ENCODE assay signal across 20 cellular contexts in the genomic region with DNA sequence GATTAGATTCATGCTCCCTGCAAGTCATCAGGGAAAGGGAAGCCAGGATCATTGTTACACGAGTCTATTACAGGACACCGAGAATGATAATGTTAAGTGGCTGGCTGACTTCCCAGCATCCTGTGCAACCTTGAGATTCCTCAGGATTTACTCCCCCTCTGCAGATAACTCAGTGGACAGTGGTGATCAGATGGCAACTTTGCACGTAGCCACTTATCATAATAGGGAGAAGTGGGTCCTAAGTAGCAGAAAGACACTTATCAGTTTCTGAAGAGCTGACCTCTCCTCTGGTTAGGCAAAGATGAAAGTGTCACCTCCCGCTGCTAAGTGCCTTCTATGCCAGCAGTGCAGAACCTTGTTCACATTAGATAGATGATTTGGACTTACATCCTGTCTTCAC. TPM values are rescaled to one million over a fixed set of nuclear protein-coding genes. Genes with fewer than 3 reads are reported as not detected.
DNase-seq lines count a peak whose midpoint lies in the region; ATAC-seq and TF ChIP-seq lines count a peak whose summit lies in the region.
"Had no signal": no experiment of that assay in that cellular context is flagged by ENCODE, and none has a peak within 500 bp of the region (broad histone marks: within the 10 kb centered on the region; RNA-seq: fewer than 3 reads in every experiment).

No MANE protein-coding gene starts in this region.

- CTCF ChIA-PET in activated CD8-positive, alpha-beta T cell treated with anti-CD3 and anti-CD28 coated beads, Interleukin-2, amount 10 ng/mL, durations not matched to agents 7 days and 5 days (lab: Charles Lee): no interaction called here

- no peak overlapping the region for H3K27ac ChIP-seq in heart right ventricle
- H3K27ac ChIP-seq: BLaER1 treated with 17β-estradiol and CSF1 and Interleukin-3, amounts not matched to agents 10 nM and 100 nM; KMS-11; RWPE1 had no signal

- no peaks in the 10 kb centered on the region for H3K36me3 Mint-ChIP-seq in CD14-positive monocyte
- H3K36me3 Mint-ChIP-seq in activated CD8-positive, alpha-beta T cell treated with anti-CD3 and anti-CD28 coated beads, Interleukin-2, amount 10 ng/mL, durations not matched to agents 7 days and 5 days (ENCODE audit: low read depth): no peaks in the 10 kb centered on the region

- H3K27ac Mint-ChIP-seq in CD14-positive monocyte: no peak overlapping the region
- no peak overlapping the region for H3K27ac Mint-ChIP-seq in activated CD8-positive, alpha-beta T cell treated with anti-CD3 and anti-CD28 coated beads, Interleukin-2, amount 10 ng/mL, durations not matched to agents 7 days and 5 days

- peaks cover 0 to 5% (median 0%) of the 10 kb centered on the region in 3 donors for H3K27me3 Mint-ChIP-seq in CD14-positive monocyte (ENCODE audit: low read depth in 3 of 3)
- no peaks in the 10 kb centered on the region for H3K27me3 Mint-ChIP-seq in activated CD8-positive, alpha-beta T cell treated with anti-CD3 and anti-CD28 coated beads, Interleukin-2, amount 10 ng/mL, durations not matched to agents 7 days and 5 days (ENCODE audit: low read depth)

- intact Hi-C loops in heart right ventricle (cut with DNase I) (no loop called here), CD14-positive monocyte (cut with micrococcal nuclease) (no loop called here)

- no peaks in the 10 kb centered on the region for H3K9me3 ChIP-seq in heart right ventricle

- H3K4me1 ChIP-seq in heart right ventricle: peaks cover 0 to 6% (median 0%) of the 10 kb centered on the region in 9 donors
- H3K4me1 ChIP-seq: BLaER1 treated with 17β-estradiol and CSF1 and Interleukin-3, amounts not matched to agents 10 nM and 100 nM had no signal

- peaks cover 0 to 9% (median 4%) of the 10 kb centered on the region in 7 donors for H3K9me3 Mint-ChIP-seq in CD14-positive monocyte
- no peaks in the 10 kb centered on the region for H3K9me3 Mint-ChIP-seq in activated CD8-positive, alpha-beta T cell treated with anti-CD3 and anti-CD28 coated beads, Interleukin-2, amount 10 ng/mL, durations not matched to agents 7 days and 5 days (ENCODE audit: insufficient read depth)

- POLR2A ChIA-PET in activated CD8-positive, alpha-beta T cell treated with anti-CD3 and anti-CD28 coated beads, Interleukin-2, amount 10 ng/mL, durations not matched to agents 7 days and 5 days (lab: Charles Lee): no interaction called here

- TF ChIP-seq CTCF in heart right ventricle (IDR thresholded peaks at IDR 0.05): no peak
- TF ChIP-seq CTCF in CD14-positive monocyte (IDR thresholded peaks at IDR 0.05): no peak

- DNase-seq in NCI-H1092 treated with DMSO at 0.1 percent for 48 hours (lab: John Stamatoyannopoulos, UW) (peak; percentile 25), NCI-H1092 (lab: John Stamatoyannopoulos, UW) (no peak), DMS79 treated with DMSO at 0.1 percent for 48 hours (lab: John Stamatoyannopoulos, UW) (peak; percentile 72), NCI-H510A treated with DMSO at 0.1 percent for 48 hours (lab: John Stamatoyannopoulos, UW) (peak; percentile 62), heart right ventricle (peak in 1 of 2 donors; percentile 24), CD14-positive monocyte (ENCODE audit: low spot score) (no peak), cortex of kidney (lab: John Stamatoyannopoulos, UW) (no peak)
- no peak for DNase-seq in activated CD8-positive, alpha-beta T cell treated with anti-CD3 and anti-CD28 coated beads, Interleukin-2, amount 10 ng/mL, durations not matched to agents 7 days and 5 days
- DNase-seq: 8988T; DMS 273 treated with DMSO at 0.1 percent for 48 hours; NCI-H2081; NCI-H526; NK-92 treated with Interleukin-12 subunit alpha and Interleukin-12 subunit beta, amount 100 ng/mL, for 24 hours; OCI-M1 had no signal

- WGBS in heart right ventricle, 2 donors: 6 to 24% methylated on average over 4 of the region's 4 CpGs

- no peaks in the 10 kb centered on the region for H3K4me1 Mint-ChIP-seq in CD14-positive monocyte
- H3K4me1 Mint-ChIP-seq in activated CD8-positive, alpha-beta T cell treated with anti-CD3 and anti-CD28 coated beads, Interleukin-2, amount 10 ng/mL, durations not matched to agents 7 days and 5 days (ENCODE audit: low read depth): no peaks in the 10 kb centered on the region

- H3K27me3 ChIP-seq in heart right ventricle: no peaks in the 10 kb centered on the region
- H3K27me3 ChIP-seq: BLaER1 treated with 17β-estradiol and CSF1 and Interleukin-3, amounts not matched to agents 10 nM and 100 nM had no signal

- no peaks in the 10 kb centered on the region for H3K36me3 ChIP-seq in heart right ventricle
- H3K36me3 ChIP-seq: BLaER1 treated with 17β-estradiol and CSF1 and Interleukin-3, amounts not matched to agents 10 nM and 100 nM had no signal

- peak in 7 of 8 donors; percentile 43 to 86 (median 77) for ATAC-seq in heart right ventricle
- ATAC-seq in activated CD8-positive, alpha-beta T cell treated with anti-CD3 and anti-CD28 coated beads, Interleukin-2, amount 10 ng/mL, durations not matched to agents 7 days and 5 days: no peak

- no peak overlapping the region for H3K4me3 ChIP-seq in heart right ventricle
- H3K4me3 ChIP-seq: BLaER1 treated with 17β-estradiol and CSF1 and Interleukin-3, amounts not matched to agents 10 nM and 100 nM had no signal

- no peak overlapping the region for H3K4me3 Mint-ChIP-seq in CD14-positive monocyte
- no peak overlapping the region for H3K4me3 Mint-ChIP-seq in activated CD8-positive, alpha-beta T cell treated with anti-CD3 and anti-CD28 coated beads, Interleukin-2, amount 10 ng/mL, durations not matched to agents 7 days and 5 days

RNA-seq across cellular contexts. Expression of a gene that starts 6.7 kb away (rescaled TPM):
- total RNA-seq in heart right ventricle: not detected
- polyA plus RNA-seq in heart right ventricle: not detected
- not detected for polyA plus RNA-seq in CD14-positive monocyte
- not detected for total RNA-seq in activated CD8-positive, alpha-beta T cell treated with anti-CD3 and anti-CD28 coated beads, Interleukin-2, amount 10 ng/mL, durations not matched to agents 7 days and 5 days
- total RNA-seq: MCF 10A, SK-MEL-5 had no signal

RNA-seq across cellular contexts. Expression of a gene that starts 29.1 kb away (rescaled TPM):
- 1 to 10 TPM in 2 of 10 donors, under 1 TPM in 5, not detected in 3; 0.36 to 1.1 (median 0.58) TPM for total RNA-seq in heart right ventricle
- polyA plus RNA-seq in heart right ventricle: under 1 TPM; 0.10 to 0.66 TPM
- polyA plus RNA-seq in CD14-positive monocyte: not detected
- total RNA-seq in activated CD8-positive, alpha-beta T cell treated with anti-CD3 and anti-CD28 coated beads, Interleukin-2, amount 10 ng/mL, durations not matched to agents 7 days and 5 days: not detected
- total RNA-seq: H4, MCF 10A, SK-MEL-5 had no signal

RNA-seq across cellular contexts. Expression of a gene that starts 49.0 kb away (rescaled TPM):
- total RNA-seq in heart right ventricle: 10 to 100 TPM; 42.5 to 57.8 (median 50.1) TPM
- polyA plus RNA-seq in heart right ventricle (10 to 100 TPM; 10.5 to 51.1 TPM), CD14-positive monocyte (10 to 100 TPM; 15.2 to 22.3 TPM)
- total RNA-seq in activated CD8-positive, alpha-beta T cell treated with anti-CD3 and anti-CD28 coated beads, Interleukin-2, amount 10 ng/mL, durations not matched to agents 7 days and 5 days: 10 to 100 TPM; 36.3 to 43.7 TPM

RNA-seq across cellular contexts. Expression of a gene that starts 58.4 kb away (rescaled TPM):
- 1 to 10 TPM; 3.5 to 9.8 (median 5.0) TPM for total RNA-seq in heart right ventricle
- polyA plus RNA-seq in heart right ventricle: 1 to 10 TPM; 3.1 to 6.0 TPM
- not detected for polyA plus RNA-seq in CD14-positive monocyte
- 1 to 10 TPM; 2.3 to 2.5 TPM for total RNA-seq in activated CD8-positive, alpha-beta T cell treated with anti-CD3 and anti-CD28 coated beads, Interleukin-2, amount 10 ng/mL, durations not matched to agents 7 days and 5 days

Comparison
In these comparisons a context has a peak if more than half of its experiments do, and no peak if none do; other contexts are left out.
1. DNase-seq: peak in NCI-H1092 treated with DMSO at 0.1 percent for 48 hours (single experiment), DMS79 treated with DMSO at 0.1 percent for 48 hours (single experiment) and NCI-H510A treated with DMSO at 0.1 percent for 48 hours (single experiment); none in NCI-H1092 (single experiment), CD14-positive monocyte (single experiment), cortex of kidney (single experiment) and activated CD8-positive, alpha-beta T cell treated with anti-CD3 and anti-CD28 coated beads, Interleukin-2, amount 10 ng/mL, durations not matched to agents 7 days and 5 days (single experiment).